Comparison of ENCODE assay signal across 8 cellular contexts in the genomic region with DNA sequence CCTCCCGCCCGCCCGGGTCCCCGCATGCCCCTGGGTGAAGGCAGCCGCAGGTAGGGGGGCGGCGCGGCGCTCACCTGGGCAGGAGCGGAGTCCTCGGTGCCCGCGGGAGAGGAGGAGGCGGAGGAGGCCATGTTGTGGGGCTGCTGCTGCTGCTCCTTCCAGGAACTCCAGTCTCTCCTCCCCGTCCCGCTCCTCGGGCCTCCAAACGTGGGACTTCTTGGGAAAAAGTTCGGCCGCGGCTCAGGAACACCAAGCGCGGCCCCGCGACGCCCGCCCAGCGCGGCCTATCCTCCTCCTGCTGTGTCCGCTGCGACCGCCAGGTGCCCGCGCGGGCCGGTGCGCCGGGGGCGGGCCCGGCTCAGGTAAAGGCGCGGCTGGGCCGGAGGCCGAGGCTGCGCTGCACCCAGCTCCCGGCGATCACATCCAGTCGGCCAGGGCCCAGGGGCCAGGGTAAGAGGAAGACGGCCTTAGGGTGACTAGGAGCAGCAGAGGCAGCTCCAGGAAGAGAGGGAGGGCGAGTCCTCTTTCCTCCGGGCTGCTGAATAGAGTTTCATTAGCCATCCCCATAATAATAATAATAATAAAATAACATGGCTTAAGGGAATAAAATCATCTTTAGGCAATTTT. TPM values are rescaled to one million over a fixed set of nuclear protein-coding genes. Genes with fewer than 3 reads are reported as not detected.
DNase-seq lines count a peak whose midpoint lies in the region; ATAC-seq and TF ChIP-seq lines count a peak whose summit lies in the region.

No MANE protein-coding gene starts in this region.

- in situ Hi-C loops in T47D (cut with HindIII; ENCODE audit: low pct_unique_long_range_greater_than_20kb, low sequenced_read_pairs): no loop called here

- H3K27me3 Mint-ChIP-seq in T-cell: peaks cover 0 to 5% of the 10 kb centered on the region in 2 donors

- H3K36me3 Mint-ChIP-seq in T-cell: no peaks in the 10 kb centered on the region

- DNase-seq in AG04449 (ENCODE audit: low read depth, low spot score): no peak
- peak in 30 of 34 experiments; percentile 6 to 61 (median 32) for DNase-seq in T-cell
- peak; percentile 86 to 91 for DNase-seq in T47D (ENCODE audit: low read depth in 1 of 2, low spot score in 1 of 2)
- peak; percentile 78 for DNase-seq in kidney tubule cell (ENCODE audit: low spot score)
- peak in 2 of 3 donors; percentile 9 to 24 for DNase-seq in stimulated activated CD4-positive, alpha-beta T cell treated with anti-CD3 and anti-CD28 coated beads, TNF-alpha, amount 100 ng/mL, for 1 hour (ENCODE audit: low read depth in 3 of 3, low spot score in 1 of 3)
- no peak for DNase-seq in medulla oblongata (ENCODE audit: extremely low spot score)

- CTCF ChIA-PET in AG04449 (lab: Yijun Ruan, JAX) (interaction anchor here (1.2 kb wide), 1 partner anchor 35 kb away, joined by 3 read pairs; no protein-coding TSS in a partner anchor), T-cell (lab: Charles Lee) (interaction anchor here in 1 of 2 donors (1.1 kb wide), 1 partner anchor 33 kb away, joined by 4 read pairs; no protein-coding TSS in a partner anchor)

- peak overlapping the region; percentile 50 for H3K4me3 ChIP-seq in AG04449 (ENCODE audit: low read depth, low read length)

- POLR2A ChIA-PET in AG04449 (lab: Yijun Ruan, JAX) (no interaction called here), T-cell (lab: Charles Lee) (no interaction called here)

- peaks cover 40 to 46% (median 43%) of the 10 kb centered on the region in 3 donors for H3K4me1 Mint-ChIP-seq in T-cell

- ATAC-seq in GM18858 (IDR thresholded peaks at IDR 0.05; ENCODE audit: unreplicated experiment) (peak; percentile 31), HG03135 (IDR thresholded peaks at IDR 0.05; ENCODE audit: unreplicated experiment) (peak; percentile 61), T-cell (replicated peaks in 1 of 4) (peak; percentile 75 to 84 (median 82))

- no peaks in the 10 kb centered on the region for H3K9me3 Mint-ChIP-seq in T-cell

- no peak for TF ChIP-seq CTCF in AG04449 (IDR thresholded peaks at IDR 0.05; ENCODE audit: insufficient read depth, low read length, missing control alignments)

- H3K4me3 Mint-ChIP-seq in T-cell: peak overlapping the region; percentile 72 to 96 (median 80)

- H3K27ac Mint-ChIP-seq in T-cell: peak overlapping the region; percentile 63 to 77

RNA-seq across cellular contexts. Expression of a gene that starts 45.0 kb away (rescaled TPM):
- 1 to 10 TPM; 1.2 to 2.0 (median 1.6) TPM for total RNA-seq in T-cell

Comparison
In these comparisons a context has a peak if more than half of its experiments do, and no peak if none do; other contexts are left out.
1. DNase-seq: peak in T-cell (30 of 34), T47D (2 of 2), kidney tubule cell (single experiment) and stimulated activated CD4-positive, alpha-beta T cell treated with anti-CD3 and anti-CD28 coated beads, TNF-alpha, amount 100 ng/mL, for 1 hour (2 of 3); none in AG04449 (single experiment) and medulla oblongata (single experiment).
2. ATAC-seq: peak in every context shown above with its lines; median percentile 82 in T-cell; 61 in HG03135; 31 in GM18858.